8 cellular contexts compared by ENCODE assay signal in genomic region chr7:93231799-93232672, GRCh38. TPM values are rescaled to one million over a fixed set of nuclear protein-coding genes. Genes with fewer than 3 reads are reported as not detected.
DNase-seq lines count a peak whose midpoint lies in the region; ATAC-seq, FAIRE-seq and TF ChIP-seq lines count a peak whose summit lies in the region.

TSS of gene VPS50 (plus strand) at chr7:93232366. CDS start at chr7:93232468, 102 bp downstream.

- TF ChIP-seq CTCF in GM12864 (IDR thresholded peaks at IDR 0.05; ENCODE audit: low read depth, low read length, missing control alignments): no peak
- peak in 1 of 4 donors; percentile 7 for TF ChIP-seq CTCF in pancreas (IDR thresholded peaks at IDR 0.05)
- peak in 1 of 2 experiments; percentile 34 for TF ChIP-seq CTCF in tibial artery (IDR thresholded peaks at IDR 0.05)

- H3K9me3 ChIP-seq in pancreas (no peaks in the 10 kb centered on the region), tibial artery (no peaks in the 10 kb centered on the region)

- 0 to 1% methylated on average over 40 of the region's 40 CpGs for WGBS in pancreas, 2 donors

- H3K4me1 ChIP-seq in pancreas (peaks cover 11 to 13% (median 13%) of the 10 kb centered on the region in 3 donors), tibial artery (peaks cover 0 to 7% (median 6%) of the 10 kb centered on the region in 4 donors)

- H3K27ac ChIP-seq in pancreas: peak within 1 kb of the TSS; percentile 66 to 80 (median 68)
- peak within 1 kb of the TSS; percentile 30 to 69 for H3K27ac ChIP-seq in tibial artery

- H3K27me3 ChIP-seq in pancreas (no peaks in the 10 kb centered on the region), tibial artery (no peaks in the 10 kb centered on the region)

- no peaks in the 10 kb centered on the region for H3K36me3 ChIP-seq in pancreas
- no peaks in the 10 kb centered on the region for H3K36me3 ChIP-seq in tibial artery

- DNase-seq in GM12864 (ENCODE audit: low read depth) (peak; percentile 91), NCI-H1417 (lab: John Stamatoyannopoulos, UW) (peak; percentile 98 to 99 (median 98)), SW 1271 (lab: John Stamatoyannopoulos, UW) (peak; percentile 89 to 97), Right ventricle myocardium superior (peak; percentile 95), pancreas (peak; percentile 84 to 97 (median 93)), tibial artery (peak; percentile 97)
- peak; percentile 73 for DNase-seq in activated naive CD8-positive, alpha-beta T cell treated with anti-CD3 and anti-CD28 coated beads, Interleukin-2, amount 50 U/mL, for 16 hours (ENCODE audit: low read depth, low spot score)

- ATAC-seq in HG02759 (IDR thresholded peaks at IDR 0.05; ENCODE audit: unreplicated experiment) (peak; percentile 99), Right ventricle myocardium superior (ENCODE audit: poor library complexity) (peak; percentile 100), pancreas (peak; percentile 98 to 100 (median 99))

- H3K4me3 ChIP-seq in GM12864 (ENCODE audit: low read depth, low read length) (peak within 1 kb of the TSS; percentile 64), pancreas (peak within 1 kb of the TSS; percentile 68 to 78 (median 72)), tibial artery (peak within 1 kb of the TSS; percentile 68 to 79)

- intact Hi-C loops in Right ventricle myocardium superior (cut with DNase I) (no loop called here), pancreas (cut with DNase I) (no loop called here), tibial artery (cut with DNase I; ENCODE audit: low total_unique reads) (no loop called here)

- peak; percentile 69 for FAIRE-seq in pancreas (lab: Jason Lieb, UNC)

RNA-seq across cellular contexts. Expression of gene VPS50, which starts in this region (rescaled TPM):
- total RNA-seq in Right ventricle myocardium superior (17.8 TPM), pancreas (10 to 100 TPM in 4 of 6 donors, 1 to 10 TPM in 2; 8.1 to 18.9 (median 11.1) TPM)
- 1 to 10 TPM; 3.3 to 6.9 TPM for polyA plus RNA-seq in pancreas

Comparison
In these comparisons a context has a peak if more than half of its experiments do, and no peak if none do; other contexts are left out.
1. Peak in every context shown above with its lines: DNase-seq, ATAC-seq, H3K4me3 ChIP-seq and H3K27ac ChIP-seq.